ENCODE assay signal across 18 cellular contexts in the genomic region with DNA sequence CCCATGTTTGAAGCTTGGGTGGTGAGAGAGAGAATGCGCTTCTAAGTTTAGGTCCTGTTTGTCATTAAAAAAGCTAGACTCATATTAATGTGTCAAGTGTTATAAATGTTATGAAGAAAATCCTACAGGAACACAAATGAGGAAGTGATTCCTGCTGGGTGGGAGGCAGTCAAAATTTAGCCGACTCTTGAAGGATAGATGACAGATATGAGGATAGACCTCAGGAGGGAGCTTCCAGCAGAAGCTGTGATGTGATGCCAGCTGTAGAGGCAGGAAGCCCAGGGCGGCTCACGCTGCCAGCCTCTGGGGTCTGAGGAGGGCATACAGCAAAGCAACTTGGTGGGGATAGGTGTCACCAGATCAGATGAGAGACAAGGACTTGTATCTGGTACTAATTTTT.
"Had no signal": no experiment of that assay in that cellular context is flagged by ENCODE, and none has a peak within 500 bp of the region (broad histone marks: within the 10 kb centered on the region; RNA-seq: fewer than 3 reads in every experiment).

No MANE protein-coding gene starts in this region.

- H3K4me1 Mint-ChIP-seq: naive B cell; stimulated activated memory B cell treated with anti-CD40 and anti-IgM and Interleukin-4, amounts not matched to agents 10 μg/mL and 1 μg/mL and 100 μg/mL, for 72 hours had no signal

- H3K36me3 Mint-ChIP-seq: naive B cell; stimulated activated memory B cell treated with anti-CD40 and anti-IgM and Interleukin-4, amounts not matched to agents 10 μg/mL and 1 μg/mL and 100 μg/mL, for 72 hours had no signal

- H3K27ac ChIP-seq: foreskin keratinocyte, psoas muscle, right lobe of liver, stomach, thoracic aorta, transverse colon had no signal

- H3K4me1 ChIP-seq: foreskin keratinocyte, psoas muscle, right lobe of liver, stomach, transverse colon had no signal

- H3K9me3 ChIP-seq: psoas muscle, right lobe of liver, stomach, thoracic aorta, transverse colon had no signal

- H3K27ac Mint-ChIP-seq: dendritic cell treated with granulocyte-macrophage colony-stimulating factor and Interleukin-4, amounts not matched to agents 40 ng/mL and 50 ng/mL, for 4 days; naive B cell; nephron progenitor cell; stimulated activated memory B cell treated with anti-CD40 and anti-IgM and Interleukin-4, amounts not matched to agents 10 μg/mL and 1 μg/mL and 100 μg/mL, for 72 hours had no signal

- H3K4me3 ChIP-seq: psoas muscle, right lobe of liver, stomach, thoracic aorta, transverse colon had no signal

- FAIRE-seq: colon, kidney had no signal

- H3K9me3 Mint-ChIP-seq: stimulated activated memory B cell treated with anti-CD40 and anti-IgM and Interleukin-4, amounts not matched to agents 10 μg/mL and 1 μg/mL and 100 μg/mL, for 72 hours had no signal

- H3K27me3 ChIP-seq: foreskin keratinocyte, right lobe of liver, stomach, transverse colon had no signal

- ATAC-seq: left ventricle myocardium superior; psoas muscle; stimulated activated memory B cell treated with anti-CD40 and anti-IgM and Interleukin-4, amounts not matched to agents 10 μg/mL and 1 μg/mL and 100 μg/mL, for 72 hours had no signal

- DNase-seq: foreskin keratinocyte; kidney; left cardiac atrium; left ventricle myocardium superior; mesendoderm; naive B cell; nephron progenitor cell; psoas muscle; retina; right lobe of liver; stimulated activated CD4-positive, alpha-beta T cell treated with anti-CD3 and anti-CD28 coated beads, Interleukin-4, amount 100 ng/mL, for 1 hour; stomach; substantia nigra; transverse colon had no signal

- H3K27me3 Mint-ChIP-seq: dendritic cell treated with granulocyte-macrophage colony-stimulating factor and Interleukin-4, amounts not matched to agents 40 ng/mL and 50 ng/mL, for 4 days; naive B cell; stimulated activated memory B cell treated with anti-CD40 and anti-IgM and Interleukin-4, amounts not matched to agents 10 μg/mL and 1 μg/mL and 100 μg/mL, for 72 hours had no signal

- H3K4me3 Mint-ChIP-seq: dendritic cell treated with granulocyte-macrophage colony-stimulating factor and Interleukin-4, amounts not matched to agents 40 ng/mL and 50 ng/mL, for 4 days; nephron progenitor cell; stimulated activated memory B cell treated with anti-CD40 and anti-IgM and Interleukin-4, amounts not matched to agents 10 μg/mL and 1 μg/mL and 100 μg/mL, for 72 hours had no signal

- H3K36me3 ChIP-seq: right lobe of liver, stomach, thoracic aorta, transverse colon had no signal
